In genomic region chr12:54032627-54033100, GRCh38 we compare ENCODE assay signal across 1 cellular context.
TF ChIP-seq lines count a peak whose summit lies in the region.

TSS of gene HOXC5 (plus strand) at chr12:54033050. CDS start at chr12:54033123, 73 bp downstream.

TF ChIP-seq in SK-N-SH, 30 proteins besides CTCF, POLR2A, EP300 and RAD21 (continued from another document):
- TF ChIP-seq REST (IDR thresholded peaks at IDR 0.05; ENCODE audit: low read depth, low read length) (no peak), USF2 (IDR thresholded peaks at IDR 0.05; ENCODE audit: borderline replicate concordance, low read depth, low read length) (peak; percentile 37; the same call in 1 of the 2 replicates), TEAD4 (IDR thresholded peaks at IDR 0.05; ENCODE audit: borderline replicate concordance, insufficient read depth) (no peak), MXI1 (IDR thresholded peaks at IDR 0.05; ENCODE audit: low read depth, low read length) (peak; percentile 49; the same call in 1 of the 2 replicates), GABPA (IDR thresholded peaks at IDR 0.05; ENCODE audit: low read depth) (no peak), USF1 (IDR thresholded peaks at IDR 0.05; ENCODE audit: borderline replicate concordance, low read depth) (peak; percentile 90), ZBTB33 (IDR thresholded peaks at IDR 0.05; ENCODE audit: borderline replicate concordance, low read depth) (no peak), FOSL2 (IDR thresholded peaks at IDR 0.05; ENCODE audit: borderline replicate concordance, low read depth) (no peak), CHD2 (IDR thresholded peaks at IDR 0.05; ENCODE audit: low read length, partially characterized antibody) (peak; percentile 79), IRF3 (IDR thresholded peaks at IDR 0.05; ENCODE audit: low read depth, low read length) (no peak), GATA2 (CRISPR knock-in tag; IDR thresholded peaks at IDR 0.05) (no peak), MAX (IDR thresholded peaks at IDR 0.05; ENCODE audit: low read depth) (no peak), TCF12 (IDR thresholded peaks at IDR 0.05) (no peak), POLR2AphosphoS5 (IDR thresholded peaks at IDR 0.05; ENCODE audit: low read depth, low read length) (no peak)
